Comparison of ENCODE assay signal across 1 cellular context in the genomic region with DNA sequence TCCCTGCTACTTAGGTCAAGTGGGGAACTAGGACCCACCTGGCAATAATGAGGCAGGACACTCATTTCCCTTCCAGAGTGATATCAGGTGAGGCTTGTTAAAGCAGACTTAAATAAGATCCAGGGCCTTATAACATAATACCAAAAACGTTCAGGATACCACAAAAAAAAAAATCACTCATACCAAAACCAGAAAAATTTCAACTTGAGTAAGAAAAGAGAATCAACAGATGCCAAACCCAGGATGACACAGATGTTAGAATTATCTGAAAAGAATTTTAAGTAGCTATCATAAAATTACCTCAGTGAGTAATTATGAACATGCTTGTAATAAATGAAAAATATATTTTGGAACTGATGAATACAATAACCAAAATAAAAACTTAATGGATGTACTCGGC.
TF ChIP-seq lines count a peak whose summit lies in the region.

No MANE protein-coding gene starts in this region.

TF ChIP-seq in IMR-90, 13 proteins besides CTCF, POLR2A, EP300 and RAD21 (continued from another document):
- no peak for TF ChIP-seq MAFK (IDR thresholded peaks at IDR 0.05; ENCODE audit: low read depth, low read length)
- no peak for TF ChIP-seq NFE2L2 (IDR thresholded peaks at IDR 0.05; ENCODE audit: low read depth, low read length)
- no peak for TF ChIP-seq BHLHE40 (IDR thresholded peaks at IDR 0.05; ENCODE audit: low read depth, low read length)
- no peak for TF ChIP-seq SMC3 (IDR thresholded peaks at IDR 0.05; ENCODE audit: low read depth, low read length)
